Comparison of ENCODE assay signal across 17 cellular contexts in the genomic region with DNA sequence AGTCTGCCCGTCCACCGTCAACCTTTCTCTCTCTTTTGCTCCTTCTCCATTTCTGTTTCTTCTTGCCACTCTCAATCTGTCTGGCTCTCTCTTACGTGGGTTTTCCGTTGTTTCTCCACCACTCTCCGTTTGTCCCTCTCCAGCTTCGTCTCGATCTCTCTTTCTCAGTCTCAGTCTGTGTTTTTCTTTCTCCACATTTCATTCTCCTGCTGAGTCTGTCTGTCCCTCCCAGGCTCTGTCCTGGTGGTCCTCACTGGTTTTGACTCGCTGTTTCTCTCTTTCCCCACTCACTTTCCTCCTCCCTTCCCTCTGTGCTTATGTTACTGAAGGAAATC.
DNase-seq lines count a peak whose midpoint lies in the region; ATAC-seq and TF ChIP-seq lines count a peak whose summit lies in the region.
"Had no signal": no experiment of that assay in that cellular context is flagged by ENCODE, and none has a peak within 500 bp of the region (broad histone marks: within the 10 kb centered on the region; RNA-seq: fewer than 3 reads in every experiment).

No MANE protein-coding gene starts in this region.

- H3K4me1 Mint-ChIP-seq in H9, result peaks cover 20 to 39% of the 10 kb centered on the region in 2 experiments
- H3K4me1 Mint-ChIP-seq: stimulated activated naive CD8-positive, alpha-beta T cell treated with anti-CD3 and anti-CD28 coated beads, Interleukin-15, amount 100 ng/mL, for 72 hours had no signal

- H3K27ac Mint-ChIP-seq in H9, result peak overlapping the region in 1 of 3 experiments; percentile 4; a peak in 1 of 7 replicates
- H3K27ac Mint-ChIP-seq: stimulated activated naive CD8-positive, alpha-beta T cell treated with anti-CD3 and anti-CD28 coated beads, Interleukin-15, amount 100 ng/mL, for 72 hours had no signal

- H4K5ac ChIP-seq in H9 (ENCODE audit: insufficient read length, low read depth, low read length), result no peak overlapping the region

- no peak overlapping the region for H4K91ac ChIP-seq in H9 (ENCODE audit: insufficient read length, low read depth, low read length)

- no peak overlapping the region for H2BK5ac ChIP-seq in H9 (ENCODE audit: insufficient read length, low read length)

- H3K27me3 Mint-ChIP-seq in H9 (ENCODE audit: low read depth), result no peaks in the 10 kb centered on the region; the same call in 1 of the 2 replicates
- H3K27me3 Mint-ChIP-seq: stimulated activated naive CD8-positive, alpha-beta T cell treated with anti-CD3 and anti-CD28 coated beads, Interleukin-15, amount 100 ng/mL, for 72 hours had no signal

- no CpG with 5 or more reads among the region's 8 CpGs for WGBS in H9 (ENCODE audit: extremely low coverage, insufficient read length, low lambda C conversion rate)
- 58 to 63% methylated on average over 8 of the region's 8 CpGs for WGBS in body of pancreas, 2 donors

- no peak for TF ChIP-seq POLR2A in body of pancreas (IDR thresholded peaks at IDR 0.05)

- H3K79me2 ChIP-seq in H9 (ENCODE audit: insufficient read depth, low read length), result no peaks in the 10 kb centered on the region

- H3K4me3 Mint-ChIP-seq in H9, result no peak overlapping the region
- H3K4me3 Mint-ChIP-seq: stimulated activated naive CD8-positive, alpha-beta T cell treated with anti-CD3 and anti-CD28 coated beads, Interleukin-15, amount 100 ng/mL, for 72 hours had no signal

- H3K4me3 ChIP-seq in body of pancreas, result no peak overlapping the region
- H3K4me3 ChIP-seq in skeletal muscle tissue (ENCODE audit: low read length in 3 of 3), result peak overlapping the region in 2 of 3 donors; percentile 17 to 40
- H3K4me3 ChIP-seq: BLaER1 treated with 17β-estradiol and CSF1 and Interleukin-3, amounts not matched to agents 10 nM and 100 nM had no signal

- no peak overlapping the region for H3K4me2 ChIP-seq in H9 (ENCODE audit: insufficient read depth, insufficient read length, low read length)
- H3K4me2 ChIP-seq: BLaER1 treated with 17β-estradiol and CSF1 and Interleukin-3, amounts not matched to agents 10 nM and 100 nM had no signal

- H3K4me1 ChIP-seq in H9 (ENCODE audit: insufficient read depth, low read length), result no peaks in the 10 kb centered on the region; the same call in 1 of the 2 replicates
- H3K4me1 ChIP-seq in body of pancreas, result peaks cover 11% of the 10 kb centered on the region
- H3K4me1 ChIP-seq in skeletal muscle tissue (ENCODE audit: control insufficient read depth in 3 of 3, insufficient read depth in 3 of 3, low read length in 3 of 3), result peaks cover 16 to 18% (median 17%) of the 10 kb centered on the region in 3 donors

- no peak overlapping the region for H2BK20ac ChIP-seq in H9 (ENCODE audit: low read depth, low read length, poor library complexity, severe bottlenecking)

- no peaks in the 10 kb centered on the region for H3K36me3 Mint-ChIP-seq in H9 (ENCODE audit: insufficient read depth in 1 of 3, low read depth in 3 of 3)
- H3K36me3 Mint-ChIP-seq: naive B cell had no signal

- H2AK5ac ChIP-seq in H9 (ENCODE audit: insufficient read length, low read length), result no peak overlapping the region

- H3K27ac ChIP-seq in H9 (ENCODE audit: insufficient read length, low read depth, low read length) (no peak overlapping the region), body of pancreas (peak overlapping the region in 3 of 4 donors; percentile 11 to 58 (median 44)), skeletal muscle tissue (ENCODE audit: low read depth, low read length) (peak overlapping the region; percentile 77)
- H3K27ac ChIP-seq: BLaER1 treated with 17β-estradiol and CSF1 and Interleukin-3, amounts not matched to agents 10 nM and 100 nM had no signal

- DNase-seq in H9, result no peak
- DNase-seq in body of pancreas, result no peak
- peak; percentile 33 for DNase-seq in iris pigment epithelial cell (ENCODE audit: low read depth)
- DNase-seq in SKM-1 treated with dmso at 0.1 percent for 144 hours (lab: John Stamatoyannopoulos, UW; ENCODE audit: unreplicated experiment), result no peak
- no peak for DNase-seq in NCI-H2029 (lab: John Stamatoyannopoulos, UW)
- DNase-seq in NCI-H748 treated with DMSO at 0.1 percent for 48 hours (lab: John Stamatoyannopoulos, UW), result no peak
- no peak for DNase-seq in NCI-H2107 treated with DMSO at 0.1 percent for 48 hours (lab: John Stamatoyannopoulos, UW; ENCODE audit: unreplicated experiment)
- DNase-seq: GDM1; hippocampal formation; KG1; naive B cell; SHP77 treated with DMSO at 0.1 percent for 48 hours; stimulated activated CD4-positive, alpha-beta T cell treated with anti-CD3 and anti-CD28 coated beads, Interleukin-1b, Interleukin-23, amount 100 ng/mL, for 48 hours; stimulated activated naive CD8-positive, alpha-beta T cell treated with anti-CD3 and anti-CD28 coated beads, Interleukin-15, amount 100 ng/mL, for 72 hours had no signal

- no peak overlapping the region for H2BK120ac ChIP-seq in H9 (ENCODE audit: low read depth, low read length, poor library complexity, severe bottlenecking)

- peak overlapping the region; percentile 51 for H3K56ac ChIP-seq in H9 (ENCODE audit: insufficient read length, low read depth, low read length)

- H3T11ph ChIP-seq in H9 (ENCODE audit: low read length), result no peak overlapping the region

- peak overlapping the region; percentile 56 for H3K18ac ChIP-seq in H9 (ENCODE audit: insufficient read length, low read depth, low read length)

- H3K9ac ChIP-seq in H9 (ENCODE audit: extremely low read depth, insufficient read length, low read length), result no peak overlapping the region
- peak overlapping the region; percentile 35 to 52 (median 52) for H3K9ac ChIP-seq in skeletal muscle tissue (ENCODE audit: low read depth in 1 of 3, low read length in 3 of 3)
- H3K9ac ChIP-seq: BLaER1 treated with 17β-estradiol and CSF1 and Interleukin-3, amounts not matched to agents 10 nM and 100 nM had no signal

- intact Hi-C loops in body of pancreas (cut with DNase I), result no loop called here

- no peaks in the 10 kb centered on the region for H3K27me3 ChIP-seq in H9 (ENCODE audit: insufficient read depth, low read length)
- no peaks in the 10 kb centered on the region for H3K27me3 ChIP-seq in body of pancreas
- H3K27me3 ChIP-seq in skeletal muscle tissue (ENCODE audit: control insufficient read depth in 3 of 3, insufficient read depth in 3 of 3, low read length in 3 of 3), result peaks cover 0 to 11% (median 11%) of the 10 kb centered on the region in 3 donors
- H3K27me3 ChIP-seq: BLaER1 treated with 17β-estradiol and CSF1 and Interleukin-3, amounts not matched to agents 10 nM and 100 nM had no signal

- no peak for TF ChIP-seq CTCF in H9 (conservative IDR thresholded peaks at IDR 0.05)
- no peak for TF ChIP-seq CTCF in body of pancreas (IDR thresholded peaks at IDR 0.05)

- no peak overlapping the region for H3K14ac ChIP-seq in H9 (ENCODE audit: insufficient read depth, low read length)

- H2BK12ac ChIP-seq in H9 (ENCODE audit: insufficient read length, low read depth, low read length), result no peak overlapping the region

- no peaks in the 10 kb centered on the region for H4K20me1 ChIP-seq in H9 (ENCODE audit: control insufficient read depth, insufficient read depth, insufficient read length)
- H4K20me1 ChIP-seq: BLaER1 treated with 17β-estradiol and CSF1 and Interleukin-3, amounts not matched to agents 10 nM and 100 nM had no signal

- no peak overlapping the region for H3K23ac ChIP-seq in H9 (ENCODE audit: insufficient read length, low read depth, low read length)

- H3K36me3 ChIP-seq in body of pancreas (replicated peaks in 1 of 2; ENCODE audit: insufficient read depth in 1 of 2, low read depth in 2 of 2) (no peaks in the 10 kb centered on the region), skeletal muscle tissue (ENCODE audit: control insufficient read depth in 3 of 3, insufficient read depth in 3 of 3, low read length in 3 of 3) (no peaks in the 10 kb centered on the region)
- H3K36me3 ChIP-seq: BLaER1 treated with 17β-estradiol and CSF1 and Interleukin-3, amounts not matched to agents 10 nM and 100 nM had no signal

- no peaks in the 10 kb centered on the region for H3K79me1 ChIP-seq in H9 (ENCODE audit: insufficient read depth, low read depth, low read length, poor library complexity, severe bottlenecking)

- no peak overlapping the region for H4K8ac ChIP-seq in H9 (replicated peaks; ENCODE audit: insufficient read length, low read depth, low read length)

- H3K9me3 Mint-ChIP-seq in H9, result no peaks in the 10 kb centered on the region
- H3K9me3 Mint-ChIP-seq: naive B cell; stimulated activated naive CD8-positive, alpha-beta T cell treated with anti-CD3 and anti-CD28 coated beads, Interleukin-15, amount 100 ng/mL, for 72 hours had no signal

- H2AFZ ChIP-seq in H9 (ENCODE audit: low read length), result peak overlapping the region; percentile 60

- H2BK15ac ChIP-seq in H9 (ENCODE audit: low read depth, low read length), result no peak overlapping the region

- H3K23me2 ChIP-seq in H9 (ENCODE audit: insufficient read length, low read depth, low read length, poor library complexity, severe bottlenecking), result no peaks in the 10 kb centered on the region

- H3K4ac ChIP-seq in H9 (ENCODE audit: low read depth, low read length), result no peak overlapping the region

- H3K9me3 ChIP-seq in H9 (ENCODE audit: control insufficient read depth, low read depth, low read length), result no peaks in the 10 kb centered on the region
- no peaks in the 10 kb centered on the region for H3K9me3 ChIP-seq in body of pancreas
- no peaks in the 10 kb centered on the region for H3K9me3 ChIP-seq in skeletal muscle tissue (ENCODE audit: control insufficient read depth in 3 of 3, low read length in 3 of 3)

- no peak for ATAC-seq in body of pancreas
- ATAC-seq: activated CD4-positive, CD25-positive, alpha-beta regulatory T cell treated with anti-CD3 and anti-CD28 coated beads, Interleukin-2, amount 50 U/mL, for 24 hours; stimulated activated naive CD8-positive, alpha-beta T cell treated with anti-CD3 and anti-CD28 coated beads, Interleukin-15, amount 100 ng/mL, for 72 hours had no signal

Comparison
In these comparisons a context has a peak if more than half of its experiments do, and no peak if none do; other contexts are left out.
1. H3K4me3 ChIP-seq: peak in skeletal muscle tissue (2 of 3); none in body of pancreas (0 of 2).